Comparison of ENCODE assay signal across 1 cellular context in the genomic region with DNA sequence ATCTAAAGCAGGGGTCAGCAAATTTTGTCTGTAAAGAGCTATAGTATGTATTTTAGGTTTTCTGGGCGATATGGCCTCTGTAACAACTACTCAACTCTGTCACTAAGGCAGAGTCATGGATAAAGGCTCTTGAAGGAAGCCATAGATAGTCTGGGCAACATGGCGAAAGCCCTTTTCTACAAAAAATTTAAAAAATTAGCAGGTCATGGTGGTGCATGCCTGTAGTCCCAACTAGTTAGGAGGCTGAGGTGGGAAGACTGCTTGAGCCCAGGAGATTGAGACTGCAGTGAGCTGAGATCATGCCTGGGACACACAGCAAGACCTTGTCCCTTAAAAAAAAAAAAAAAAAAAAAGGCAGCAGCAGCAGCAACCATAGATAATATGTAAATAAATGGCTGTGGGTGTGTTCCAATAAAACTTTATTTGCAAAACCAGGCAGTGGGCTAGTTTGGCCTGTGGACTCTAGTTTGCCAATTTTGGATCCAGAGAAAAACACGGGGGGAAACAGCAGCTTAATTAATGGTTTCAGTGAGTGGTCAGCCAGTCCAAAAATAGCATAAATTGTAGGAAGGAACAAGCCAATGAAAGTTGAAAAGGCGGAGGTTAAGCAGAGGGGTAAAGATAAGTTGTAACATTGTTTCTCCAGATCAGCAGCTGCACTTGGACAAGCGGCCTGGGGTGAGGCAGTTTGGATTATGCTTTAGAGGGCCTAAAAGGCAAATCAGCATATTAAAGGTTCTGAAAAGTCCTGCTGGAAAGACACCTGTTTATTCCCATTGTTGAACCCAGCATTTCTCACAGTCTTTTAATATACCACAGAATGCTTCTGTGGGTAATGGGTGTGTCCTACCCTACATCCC.
TF ChIP-seq lines count a peak whose summit lies in the region.

No MANE protein-coding gene starts in this region.

TF ChIP-seq in SK-N-SH treated with all-trans-retinoic acid at 6 μM for 48 hours, 23 proteins besides CTCF, POLR2A, EP300 and RAD21:
- no peak for TF ChIP-seq ZC3H10 (CRISPR knock-in tag; IDR thresholded peaks at IDR 0.05)
